ENCODE assay signal across 9 cellular contexts in genomic region chr6:136922680-136922996, GRCh38. TPM values are rescaled to one million over a fixed set of nuclear protein-coding genes. Genes with fewer than 3 reads are reported as not detected.
DNase-seq lines count a peak whose midpoint lies in the region; ATAC-seq and TF ChIP-seq lines count a peak whose summit lies in the region.
"Had no signal": no experiment of that assay in that cellular context is flagged by ENCODE, and none has a peak within 500 bp of the region (broad histone marks: within the 10 kb centered on the region; RNA-seq: fewer than 3 reads in every experiment).

No MANE protein-coding gene starts in this region.

- no peak overlapping the region for H3K27ac Mint-ChIP-seq in chondrocyte (ENCODE audit: unreplicated experiment)
- H3K27ac Mint-ChIP-seq in naive thymus-derived CD8-positive, alpha-beta T cell, result no peak overlapping the region

- no peaks in the 10 kb centered on the region for H3K36me3 Mint-ChIP-seq in chondrocyte (ENCODE audit: low read depth)
- peaks cover 0 to 9% (median 0%) of the 10 kb centered on the region in 3 donors for H3K36me3 Mint-ChIP-seq in naive thymus-derived CD8-positive, alpha-beta T cell

- H3K27me3 ChIP-seq in BLaER1 (peaks cover 72% of the 10 kb centered on the region), MG63 (peaks cover 20% of the 10 kb centered on the region)

- peaks cover 36% of the 10 kb centered on the region for H3K9me3 ChIP-seq in BLaER1
- no peaks in the 10 kb centered on the region for H3K9me3 ChIP-seq in MG63

- peaks cover 12% of the 10 kb centered on the region for H3K4me1 Mint-ChIP-seq in chondrocyte (ENCODE audit: low read depth)
- peaks cover 12 to 39% (median 31%) of the 10 kb centered on the region in 4 donors for H3K4me1 Mint-ChIP-seq in naive thymus-derived CD8-positive, alpha-beta T cell

- H3K4me3 ChIP-seq in BLaER1 (peak overlapping the region; percentile 64), MG63 (peak overlapping the region; percentile 49; the same call in 1 of the 2 replicates)

- ATAC-seq in naive thymus-derived CD8-positive, alpha-beta T cell, result peak; percentile 14 to 21
- ATAC-seq in omental fat pad (ENCODE audit: low FRiP score) (no peak), GM18858 (IDR thresholded peaks at IDR 0.05; ENCODE audit: unreplicated experiment) (no peak)

- no peak overlapping the region for H3K9ac ChIP-seq in BLaER1

- H3K4me2 ChIP-seq in BLaER1, result peak overlapping the region; percentile 90

- TF ChIP-seq CTCF in chondrocyte (IDR thresholded peaks at IDR 0.05), result no peak
- TF ChIP-seq CTCF in omental fat pad (IDR thresholded peaks at IDR 0.05), result no peak

- H3K4me1 ChIP-seq in BLaER1, result peaks cover 28% of the 10 kb centered on the region

- H3K27me3 Mint-ChIP-seq in chondrocyte (ENCODE audit: low read depth), result peaks cover 25% of the 10 kb centered on the region
- H3K27me3 Mint-ChIP-seq in naive thymus-derived CD8-positive, alpha-beta T cell, result peaks cover 23 to 82% (median 47%) of the 10 kb centered on the region in 5 donors

- POLR2A ChIA-PET in naive thymus-derived CD8-positive, alpha-beta T cell (lab: Charles Lee), result no interaction called here

- peaks cover 34% of the 10 kb centered on the region for H4K20me1 ChIP-seq in BLaER1

- H3K4me3 Mint-ChIP-seq in chondrocyte (ENCODE audit: unreplicated experiment), result peak overlapping the region; percentile 74
- peak overlapping the region; percentile 63 to 91 (median 84) for H3K4me3 Mint-ChIP-seq in naive thymus-derived CD8-positive, alpha-beta T cell

- H3K36me3 ChIP-seq in BLaER1 (no peaks in the 10 kb centered on the region), MG63 (no peaks in the 10 kb centered on the region)

- no peaks in the 10 kb centered on the region for H3K9me3 Mint-ChIP-seq in chondrocyte (ENCODE audit: low read depth)
- no peaks in the 10 kb centered on the region for H3K9me3 Mint-ChIP-seq in naive thymus-derived CD8-positive, alpha-beta T cell

- DNase-seq in MG63, result no peak
- no peak for DNase-seq in chondrocyte (ENCODE audit: low spot score)
- DNase-seq in naive thymus-derived CD8-positive, alpha-beta T cell, result peak in 1 of 10 donors; percentile 4
- no peak for DNase-seq in activated CD4-positive, CD25-positive, alpha-beta regulatory T cell (lab: John Stamatoyannopoulos, UW)
- DNase-seq in DMS79 (lab: John Stamatoyannopoulos, UW), result no peak
- no peak for DNase-seq in omental fat pad (ENCODE audit: low spot score)

- no peak overlapping the region for H3K27ac ChIP-seq in BLaER1
- H3K27ac ChIP-seq: epithelial cell of prostate had no signal

RNA-seq across cellular contexts. Expression of gene SLC35D3, which starts 0.5 kb away (rescaled TPM):
- not detected in 2 replicates for total RNA-seq in MG63 (2014; rRNA removed; shearing (Covaris generic); ENCODE audit: low replicate concordance)
- total RNA-seq in chondrocyte, result not detected in 3 replicates
- total RNA-seq in naive thymus-derived CD8-positive, alpha-beta T cell, result not detected
- not detected for polyA plus RNA-seq in naive thymus-derived CD8-positive, alpha-beta T cell
- total RNA-seq in omental fat pad, result not detected

Comparison
In these comparisons a context has a peak if more than half of its experiments do, and no peak if none do; other contexts are left out.
1. ATAC-seq: peak in naive thymus-derived CD8-positive, alpha-beta T cell (2 of 2); none in omental fat pad (single experiment) and GM18858 (single experiment).